17 cellular contexts compared by ENCODE assay signal in the genomic region with DNA sequence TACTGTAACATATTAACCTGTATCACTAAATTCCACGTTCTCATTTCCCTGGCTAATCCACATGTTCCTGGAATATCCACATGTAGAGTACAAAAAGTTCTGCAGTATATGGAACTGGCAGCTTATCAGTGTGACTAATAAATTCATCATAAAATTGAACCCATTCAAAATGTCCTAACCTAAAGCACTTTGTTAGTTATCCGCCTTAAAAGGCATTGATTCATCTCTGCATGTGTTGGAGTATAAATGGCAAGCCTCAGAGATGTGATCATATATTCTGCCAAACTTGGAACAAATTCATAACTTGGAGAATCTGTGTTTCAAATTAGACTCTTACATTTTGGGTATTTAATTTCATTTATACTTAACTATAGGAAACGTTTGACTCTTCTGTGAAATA. TPM values are rescaled to one million over a fixed set of nuclear protein-coding genes. Genes with fewer than 3 reads are reported as not detected.
A peak's percentile ranks its signal among the peaks of the same experiment; 100 is the strongest.
DNase-seq lines count a peak whose midpoint lies in the region; ATAC-seq and TF ChIP-seq lines count a peak whose summit lies in the region.
"Had no signal": no experiment of that assay in that cellular context is flagged by ENCODE, and none has a peak within 500 bp of the region (broad histone marks: within the 10 kb centered on the region; RNA-seq: fewer than 3 reads in every experiment).

No MANE protein-coding gene starts in this region.

- no peak for TF ChIP-seq POLR2A in breast epithelium (IDR thresholded peaks at IDR 0.05)
- TF ChIP-seq POLR2A in ovary (IDR thresholded peaks at IDR 0.05): no peak

- H3K9me3 Mint-ChIP-seq in MCF 10A (ENCODE audit: unreplicated experiment): no peaks in the 10 kb centered on the region
- H3K9me3 Mint-ChIP-seq: H9, IgD-negative memory B cell had no signal

- H3K4me1 Mint-ChIP-seq in MCF 10A (ENCODE audit: insufficient read depth, unreplicated experiment): peaks cover 18% of the 10 kb centered on the region

- H3K36me3 ChIP-seq in breast epithelium: no peaks in the 10 kb centered on the region
- no peaks in the 10 kb centered on the region for H3K36me3 ChIP-seq in skeletal muscle satellite cell (ENCODE audit: insufficient read depth, low read length)
- H3K36me3 ChIP-seq in ovary: no peaks in the 10 kb centered on the region
- H3K36me3 ChIP-seq: BLaER1 treated with 17β-estradiol and CSF1 and Interleukin-3, amounts not matched to agents 10 nM and 100 nM had no signal

- no TSS peak for BruUV-seq in MCF 10A (replicated peaks; lab: Mats Ljungman, UMichigan)

- H3K4me3 ChIP-seq in breast epithelium (no peak overlapping the region), choroid plexus epithelial cell (ENCODE audit: low read depth, low read length) (no peak overlapping the region), skeletal muscle satellite cell (ENCODE audit: low read length) (no peak overlapping the region), ovary (no peak overlapping the region)
- H3K4me3 ChIP-seq: BLaER1 treated with 17β-estradiol and CSF1 and Interleukin-3, amounts not matched to agents 10 nM and 100 nM had no signal

- H3K36me3 Mint-ChIP-seq in MCF 10A (ENCODE audit: insufficient read depth, unreplicated experiment): no peaks in the 10 kb centered on the region
- H3K36me3 Mint-ChIP-seq: IgD-negative memory B cell had no signal

- ATAC-seq in HG02571 (IDR thresholded peaks at IDR 0.05; ENCODE audit: unreplicated experiment): no peak

- peak; percentile 25 for DNase-seq in MCF 10A (ENCODE audit: unreplicated experiment)
- DNase-seq in breast epithelium (ENCODE audit: low spot score in 2 of 2): no peak
- DNase-seq in choroid plexus epithelial cell (ENCODE audit: low read depth): peak; percentile 4
- DNase-seq in fibroblast of the conjunctiva (ENCODE audit: low read depth): peak; percentile 22
- no peak for DNase-seq in ovary
- no peak for DNase-seq in NCI-H69 (lab: John Stamatoyannopoulos, UW)
- DNase-seq: 8988T, DMS 273 treated with DMSO at 0.1 percent for 48 hours, H9, NCI-H1436 treated with DMSO at 0.1 percent for 48 hours, NCI-H2081 treated with DMSO at 0.1 percent for 48 hours, NCI-H526, OCI-M1 had no signal

- POLR2A ChIA-PET in MCF 10A (lab: Yijun Ruan, JAX): interaction anchor here (0.7 to 1.1 kb wide), 3 partner anchors 23 to 228 kb away, joined by 3 read pairs; no protein-coding TSS in a partner anchor

- no peaks in the 10 kb centered on the region for H3K27me3 Mint-ChIP-seq in MCF 10A (ENCODE audit: insufficient read depth, unreplicated experiment)

- no peak overlapping the region for H3K27ac Mint-ChIP-seq in MCF 10A (ENCODE audit: low read depth, unreplicated experiment)
- H3K27ac Mint-ChIP-seq: H9, IgD-negative memory B cell had no signal

- no peak overlapping the region for H3K4me3 Mint-ChIP-seq in MCF 10A (ENCODE audit: unreplicated experiment)
- H3K4me3 Mint-ChIP-seq: H9, IgD-negative memory B cell had no signal

- H3K27ac ChIP-seq in breast epithelium (no peak overlapping the region), ovary (no peak overlapping the region)
- H3K27ac ChIP-seq: BLaER1 treated with 17β-estradiol and CSF1 and Interleukin-3, amounts not matched to agents 10 nM and 100 nM had no signal

- 67 to 70% (median 68%) methylated on average over 3 of the region's 3 CpGs for WGBS in ovary, 3 donors

- peak overlapping the region; percentile 3 for H3K4me2 ChIP-seq in skeletal muscle satellite cell (ENCODE audit: low read length)
- H3K4me2 ChIP-seq: BLaER1 treated with 17β-estradiol and CSF1 and Interleukin-3, amounts not matched to agents 10 nM and 100 nM had no signal

- no peak for TF ChIP-seq EP300 in ovary (IDR thresholded peaks at IDR 0.05)

- no peak overlapping the region for H3K9ac ChIP-seq in skeletal muscle satellite cell (ENCODE audit: low read depth, low read length)
- H3K9ac ChIP-seq: BLaER1 treated with 17β-estradiol and CSF1 and Interleukin-3, amounts not matched to agents 10 nM and 100 nM had no signal

- H3K27me3 ChIP-seq in breast epithelium (no peaks in the 10 kb centered on the region), skeletal muscle satellite cell (ENCODE audit: control insufficient read depth, insufficient read depth, low read length) (no peaks in the 10 kb centered on the region), ovary (no peaks in the 10 kb centered on the region)

- CTCF ChIA-PET in MCF 10A (lab: Yijun Ruan, JAX): interaction anchor here (0.6 to 1.8 kb wide), 2 partner anchors 15 to 264 kb away, joined by 3 read pairs; no protein-coding TSS in a partner anchor

- H3K9me3 ChIP-seq in breast epithelium (no peaks in the 10 kb centered on the region), skeletal muscle satellite cell (replicated peaks; ENCODE audit: low read length) (no peaks in the 10 kb centered on the region), ovary (no peaks in the 10 kb centered on the region)
- H3K9me3 ChIP-seq: BLaER1 treated with 17β-estradiol and CSF1 and Interleukin-3, amounts not matched to agents 10 nM and 100 nM had no signal

- H3K4me1 ChIP-seq in breast epithelium (no peaks in the 10 kb centered on the region), skeletal muscle satellite cell (ENCODE audit: control insufficient read depth, insufficient read depth, low read length) (peaks cover 53% of the 10 kb centered on the region), ovary (ENCODE audit: insufficient read depth) (no peaks in the 10 kb centered on the region)

- TF ChIP-seq CTCF in MCF 10A (IDR thresholded peaks at IDR 0.05; ENCODE audit: unreplicated experiment): no peak
- no peak for TF ChIP-seq CTCF in breast epithelium (IDR thresholded peaks at IDR 0.05)
- no peak for TF ChIP-seq CTCF in choroid plexus epithelial cell (conservative IDR thresholded peaks at IDR 0.05; ENCODE audit: low read depth, low read length)
- no peak for TF ChIP-seq CTCF in ovary (IDR thresholded peaks at IDR 0.05)

- intact Hi-C loops in MCF 10A (cut with micrococcal nuclease) (no loop called here), breast epithelium (cut with DNase I; ENCODE audit: low total_unique reads) (no loop called here), ovary (cut with DNase I) (no loop called here)

RNA-seq across cellular contexts. Expression of a gene that starts 25.2 kb away (rescaled TPM):
- 2.5 and 7.0 TPM in 2 replicates for total RNA-seq in MCF 10A (2022)
- 1 to 10 TPM; 3.9 to 9.8 (median 9.1) TPM for total RNA-seq in breast epithelium
- total RNA-seq in skeletal muscle satellite cell (2012; rRNA removed): 22.6 and 61.4 TPM in 2 replicates
- total RNA-seq in ovary: 10 to 100 TPM; 17.0 to 65.0 (median 30.9) TPM
- polyA plus RNA-seq in ovary: 100 to 1,000 TPM in 1 of 2 donors, 10 to 100 TPM in 1; 44.6 to 129 TPM

Comparison
In these comparisons a context has a peak if more than half of its experiments do, and no peak if none do; other contexts are left out.
1. DNase-seq: peak in MCF 10A (single experiment), choroid plexus epithelial cell (single experiment) and fibroblast of the conjunctiva (single experiment); none in breast epithelium (0 of 2), ovary (0 of 5) and NCI-H69 (single experiment).